Comparison of ENCODE assay signal across 32 cellular contexts in genomic region chr2:192394605-192395004, GRCh38.
"Had no signal": no experiment of that assay in that cellular context is flagged by ENCODE, and none has a peak within 500 bp of the region (broad histone marks: within the 10 kb centered on the region; RNA-seq: fewer than 3 reads in every experiment).

No MANE protein-coding gene starts in this region.

- H3K9me3 Mint-ChIP-seq: activated CD8-positive, alpha-beta T cell treated with anti-CD3 and anti-CD28 coated beads for 36 hours; T-helper 2 cell treated with Interferon-gamma antibody and Interleukin-4, amounts not matched to agents 5 μg/mL and 100 μg/mL, for 36 hours had no signal

- DNase-seq: activated B cell treated with CpG ODN at 0.5 μM for 24 hours; activated CD4-positive, alpha-beta T cell treated with anti-CD3 and anti-CD28 coated beads for 48 hours; activated CD4-positive, alpha-beta T cell treated with anti-CD3 and anti-CD28 coated beads, Interleukin-2, amount 50 U/mL, for 1 hour; activated CD4-positive, alpha-beta T cell treated with anti-CD3 and anti-CD28 coated beads, Interleukin-2, amount 50 U/mL, for 48 hours; activated CD8-positive, alpha-beta memory T cell treated with anti-CD3 and anti-CD28 coated beads for 24 hours; activated CD8-positive, alpha-beta T cell treated with anti-CD3 and anti-CD28 coated beads for 36 hours; activated effector memory CD4-positive, alpha-beta T cell treated with anti-CD3 and anti-CD28 coated beads, Interleukin-2, amount 50 U/mL, for 16 hours; activated naive CD4-positive, alpha-beta T cell treated with anti-CD3 and anti-CD28 coated beads for 36 hours; activated naive CD8-positive, alpha-beta T cell treated with anti-CD3 and anti-CD28 coated beads for 36 hours; activated naive CD8-positive, alpha-beta T cell treated with anti-CD3 and anti-CD28 coated beads, Interleukin-2, amount 50 U/mL, for 24 hours; activated T-cell treated with anti-CD3 and anti-CD28 coated beads, Interleukin-2, amount 50 U/mL, for 4 hours; adrenal gland; amygdala; aorta; body of pancreas; caudate nucleus; colonic mucosa; effector CD8-positive, alpha-beta T cell; esophagus squamous epithelium; foreskin melanocyte; head of caudate nucleus; T-cell; T-helper 17 cell; T1000; WERI-Rb-1 had no signal

- H3K4me3 Mint-ChIP-seq: activated B cell treated with CpG ODN at 0.5 μM for 24 hours; activated CD8-positive, alpha-beta T cell treated with anti-CD3 and anti-CD28 coated beads for 36 hours; activated naive CD4-positive, alpha-beta T cell treated with anti-CD3 and anti-CD28 coated beads for 36 hours; activated naive CD4-positive, alpha-beta T cell treated with anti-CD3 and anti-CD28 coated beads, Interleukin-2, amount 50 U/mL, for 24 hours; activated naive CD8-positive, alpha-beta T cell treated with anti-CD3 and anti-CD28 coated beads for 36 hours; activated naive CD8-positive, alpha-beta T cell treated with anti-CD3 and anti-CD28 coated beads, Interleukin-2, amount 50 U/mL, for 24 hours; activated T-cell treated with anti-CD3 and anti-CD28 coated beads, Interleukin-2, amount 50 U/mL, for 4 hours; activated T-helper 17 cell treated with anti-CD3 and anti-CD28 coated beads, Interleukin-2, amount 50 U/mL, for 72 hours; T-cell; T-helper 17 cell; T-helper 2 cell treated with Interferon-gamma antibody and Interleukin-4, amounts not matched to agents 5 μg/mL and 100 μg/mL, for 36 hours had no signal

- H3K36me3 ChIP-seq: adrenal gland, colonic mucosa, esophagus squamous epithelium, WERI-Rb-1 had no signal

- H3K27me3 Mint-ChIP-seq: activated B cell treated with CpG ODN at 0.5 μM for 24 hours; activated CD8-positive, alpha-beta T cell treated with anti-CD3 and anti-CD28 coated beads for 36 hours; activated naive CD4-positive, alpha-beta T cell treated with anti-CD3 and anti-CD28 coated beads, Interleukin-2, amount 50 U/mL, for 24 hours; activated naive CD8-positive, alpha-beta T cell treated with anti-CD3 and anti-CD28 coated beads for 36 hours; activated naive CD8-positive, alpha-beta T cell treated with anti-CD3 and anti-CD28 coated beads, Interleukin-2, amount 50 U/mL, for 24 hours; activated T-helper 17 cell treated with anti-CD3 and anti-CD28 coated beads, Interleukin-2, amount 50 U/mL, for 72 hours; T-cell; T-helper 17 cell had no signal

- H3K4me1 Mint-ChIP-seq: activated B cell treated with CpG ODN at 0.5 μM for 24 hours; activated naive CD4-positive, alpha-beta T cell treated with anti-CD3 and anti-CD28 coated beads, Interleukin-2, amount 50 U/mL, for 24 hours; activated naive CD8-positive, alpha-beta T cell treated with anti-CD3 and anti-CD28 coated beads for 36 hours; activated naive CD8-positive, alpha-beta T cell treated with anti-CD3 and anti-CD28 coated beads, Interleukin-2, amount 50 U/mL, for 24 hours; activated T-helper 17 cell treated with anti-CD3 and anti-CD28 coated beads, Interleukin-2, amount 50 U/mL, for 72 hours; T-cell; T-helper 17 cell had no signal

- H3K27ac Mint-ChIP-seq: activated B cell treated with CpG ODN at 0.5 μM for 24 hours; activated CD8-positive, alpha-beta T cell treated with anti-CD3 and anti-CD28 coated beads for 36 hours; activated naive CD4-positive, alpha-beta T cell treated with anti-CD3 and anti-CD28 coated beads for 36 hours; activated naive CD4-positive, alpha-beta T cell treated with anti-CD3 and anti-CD28 coated beads, Interleukin-2, amount 50 U/mL, for 24 hours; activated naive CD8-positive, alpha-beta T cell treated with anti-CD3 and anti-CD28 coated beads for 36 hours; activated naive CD8-positive, alpha-beta T cell treated with anti-CD3 and anti-CD28 coated beads, Interleukin-2, amount 50 U/mL, for 24 hours; activated T-helper 17 cell treated with anti-CD3 and anti-CD28 coated beads, Interleukin-2, amount 50 U/mL, for 72 hours; T-cell; T-helper 17 cell; T-helper 2 cell treated with Interferon-gamma antibody and Interleukin-4, amounts not matched to agents 5 μg/mL and 100 μg/mL, for 36 hours had no signal

- H3K27me3 ChIP-seq: adrenal gland, body of pancreas, colonic mucosa, esophagus squamous epithelium had no signal

- H3K36me3 Mint-ChIP-seq: activated naive CD4-positive, alpha-beta T cell treated with anti-CD3 and anti-CD28 coated beads, Interleukin-2, amount 50 U/mL, for 24 hours; activated naive CD8-positive, alpha-beta T cell treated with anti-CD3 and anti-CD28 coated beads for 36 hours; T-cell had no signal

- FAIRE-seq: endometrium, endothelial cell of umbilical vein had no signal

- H3K27ac ChIP-seq: adrenal gland, body of pancreas, colonic mucosa, epithelial cell of prostate, esophagus squamous epithelium, WERI-Rb-1 had no signal

- H3K9me3 ChIP-seq: adrenal gland, body of pancreas, colonic mucosa, esophagus squamous epithelium had no signal

- H3K4me1 ChIP-seq: adrenal gland, body of pancreas, colonic mucosa, esophagus squamous epithelium had no signal

- H3K4me3 ChIP-seq: adrenal gland, body of pancreas, colonic mucosa, esophagus squamous epithelium had no signal

- ATAC-seq: activated CD4-positive, CD25-positive, alpha-beta regulatory T cell treated with anti-CD3 and anti-CD28 coated beads, Interleukin-2, amount 50 U/mL, for 24 hours; activated CD8-positive, alpha-beta T cell treated with anti-CD3 and anti-CD28 coated beads for 36 hours; activated naive CD8-positive, alpha-beta T cell treated with anti-CD3 and anti-CD28 coated beads, Interleukin-2, amount 50 U/mL, for 24 hours; activated T-cell treated with anti-CD3 and anti-CD28 coated beads, Interleukin-2, amount 50 U/mL, for 4 hours; activated T-helper 17 cell treated with anti-CD3 and anti-CD28 coated beads, Interleukin-2, amount 50 U/mL, for 72 hours; body of pancreas; T-cell; T-helper 17 cell had no signal
